Comparison of ENCODE assay signal across 8 cellular contexts in the genomic region with DNA sequence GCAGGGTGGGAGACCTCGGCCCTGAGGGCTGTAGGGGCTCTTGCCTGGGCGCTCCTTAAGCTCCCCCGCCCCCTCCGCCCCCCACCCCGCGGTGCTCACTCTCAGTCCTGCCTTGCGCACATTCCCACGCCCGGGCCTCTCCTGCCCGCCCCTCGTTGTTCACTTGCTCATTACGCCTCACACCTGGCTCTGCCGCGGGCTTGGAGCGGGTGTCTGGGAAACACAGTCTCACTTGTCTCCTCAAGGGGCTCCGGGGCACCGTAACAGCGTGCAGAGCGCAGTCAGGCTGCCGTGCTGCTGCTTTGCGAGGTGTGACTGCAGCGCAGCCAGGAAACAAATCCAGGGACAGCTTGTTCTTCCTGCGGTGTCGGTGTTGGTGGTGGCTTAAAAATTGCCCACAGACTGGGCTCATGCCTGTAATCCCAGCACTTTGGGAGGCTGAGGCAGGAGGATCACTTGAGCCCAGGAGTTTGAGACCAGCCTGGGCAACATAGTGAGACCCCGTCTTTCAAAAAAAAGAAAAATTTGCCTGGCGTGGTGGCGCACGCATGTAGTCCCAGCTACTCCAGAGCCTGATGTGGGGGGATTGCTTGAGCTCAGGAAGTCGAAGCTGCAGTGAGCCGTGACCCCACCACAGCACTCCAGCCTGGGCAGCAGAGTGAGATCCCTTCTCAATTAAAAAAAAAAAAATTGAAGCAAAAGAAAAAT.
DNase-seq lines count a peak whose midpoint lies in the region; ATAC-seq and TF ChIP-seq lines count a peak whose summit lies in the region.

No MANE protein-coding gene starts in this region.

- H3K36me3 Mint-ChIP-seq in nephron progenitor cell (ENCODE audit: low read depth), result no peaks in the 10 kb centered on the region

- TF ChIP-seq CTCF in nephron progenitor cell (IDR thresholded peaks at IDR 0.05), result no peak

- peak overlapping the region; percentile 80 for H3K4me3 Mint-ChIP-seq in nephron progenitor cell

- no peak overlapping the region for H3K27ac Mint-ChIP-seq in nephron progenitor cell

- H3K4me1 Mint-ChIP-seq in nephron progenitor cell, result peaks cover 34% of the 10 kb centered on the region

- H3K27me3 Mint-ChIP-seq in nephron progenitor cell (ENCODE audit: low read depth, poor library complexity), result peaks cover 38% of the 10 kb centered on the region

- ATAC-seq in HG02642 (IDR thresholded peaks at IDR 0.05; ENCODE audit: poor library complexity, unreplicated experiment), result no peak

- H3K9me3 Mint-ChIP-seq in nephron progenitor cell, result no peaks in the 10 kb centered on the region

- DNase-seq in DMS79 treated with DMSO at 0.1 percent for 48 hours (lab: John Stamatoyannopoulos, UW) (peak; percentile 88), NCI-H146 treated with DMSO at 0.1 percent for 48 hours (lab: John Stamatoyannopoulos, UW; ENCODE audit: unreplicated experiment) (peak; percentile 50), cerebellar cortex (ENCODE audit: low spot score) (peak; percentile 79), nephron progenitor cell (peak; percentile 63)
- no peak for DNase-seq in activated CD4-positive, alpha-beta T cell treated with anti-CD3 and anti-CD28 coated beads, Interleukin-2, amount 50 U/mL, for 1 hour
- DNase-seq in activated CD8-positive, alpha-beta memory T cell treated with anti-CD3 and anti-CD28 coated beads, Interleukin-2, amount 50 U/mL, for 4 hours, result no peak
- no peak for DNase-seq in stimulated activated CD4-positive, alpha-beta T cell treated with anti-CD3 and anti-CD28 coated beads, Interleukin-12 subunit alpha, Interleukin-12 subunit beta, amount 100 ng/mL, for 4 hours

Comparison
In these comparisons a context has a peak if more than half of its experiments do, and no peak if none do; other contexts are left out.
1. DNase-seq: peak in DMS79 treated with DMSO at 0.1 percent for 48 hours (single experiment), NCI-H146 treated with DMSO at 0.1 percent for 48 hours (single experiment), cerebellar cortex (single experiment) and nephron progenitor cell (single experiment); none in activated CD4-positive, alpha-beta T cell treated with anti-CD3 and anti-CD28 coated beads, Interleukin-2, amount 50 U/mL, for 1 hour (single experiment), activated CD8-positive, alpha-beta memory T cell treated with anti-CD3 and anti-CD28 coated beads, Interleukin-2, amount 50 U/mL, for 4 hours (single experiment) and stimulated activated CD4-positive, alpha-beta T cell treated with anti-CD3 and anti-CD28 coated beads, Interleukin-12 subunit alpha, Interleukin-12 subunit beta, amount 100 ng/mL, for 4 hours (single experiment).